Comparison of ENCODE assay signal across 8 cellular contexts in the genomic region with DNA sequence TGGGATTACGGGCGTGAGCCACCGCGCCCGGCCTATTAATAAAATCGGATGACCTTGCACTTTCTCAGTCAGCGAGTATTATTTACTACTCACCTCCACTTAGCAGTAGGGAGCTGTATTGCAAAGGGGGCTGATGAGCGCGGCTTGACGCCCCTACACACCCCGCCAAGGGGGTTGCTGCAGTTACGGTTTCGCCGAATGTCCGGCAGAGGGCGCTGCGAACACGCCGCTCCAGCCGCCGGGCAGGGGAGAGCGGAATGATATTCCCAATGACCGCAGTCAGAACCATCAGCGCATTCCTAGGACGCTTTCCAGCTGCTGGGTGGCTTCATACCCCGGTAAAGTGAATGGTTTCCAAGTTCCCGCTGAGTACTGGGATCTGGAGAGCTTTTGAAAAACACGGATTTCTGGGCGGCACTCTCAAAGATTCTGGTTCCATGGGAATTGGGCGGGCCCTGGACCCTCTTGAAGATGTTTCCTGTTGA. TPM values are rescaled to one million over a fixed set of nuclear protein-coding genes. Genes with fewer than 3 reads are reported as not detected.
DNase-seq lines count a peak whose midpoint lies in the region; ATAC-seq and TF ChIP-seq lines count a peak whose summit lies in the region.

No MANE protein-coding gene starts in this region.

- H3K27me3 Mint-ChIP-seq in CD14-positive monocyte (ENCODE audit: low read depth in 3 of 3), result peaks cover 2 to 9% (median 7%) of the 10 kb centered on the region in 3 donors

- peak overlapping the region; percentile 4 to 47 for H3K4me3 ChIP-seq in muscle layer of colon (ENCODE audit: low read depth in 1 of 2, low read length in 2 of 2)

- H3K4me1 ChIP-seq in muscle layer of colon (ENCODE audit: insufficient read depth, low read length), result peaks cover 9% of the 10 kb centered on the region

- H3K9me3 Mint-ChIP-seq in CD14-positive monocyte, result peaks cover 0 to 2% (median 0%) of the 10 kb centered on the region in 7 donors

- no peaks in the 10 kb centered on the region for H3K36me3 ChIP-seq in muscle layer of colon (ENCODE audit: insufficient read depth, low read length)

- H3K36me3 Mint-ChIP-seq in CD14-positive monocyte, result peaks cover 0 to 7% of the 10 kb centered on the region in 2 donors

- no peaks in the 10 kb centered on the region for H3K27me3 ChIP-seq in muscle layer of colon (ENCODE audit: control insufficient read depth in 1 of 2, insufficient read depth in 2 of 2, low read length in 2 of 2)

- ATAC-seq in GM18873 (IDR thresholded peaks at IDR 0.05; ENCODE audit: low FRiP score, unreplicated experiment), result no peak

- peaks cover 35% of the 10 kb centered on the region for H3K4me1 Mint-ChIP-seq in CD14-positive monocyte

- DNase-seq in CD14-positive monocyte (ENCODE audit: low spot score), result no peak
- peak; percentile 61 for DNase-seq in LoVo (ENCODE audit: low spot score)
- DNase-seq in activated T-cell treated with anti-CD3 and anti-CD28 coated beads for 4 hours, result peak; percentile 28
- DNase-seq in erythroblast (lab: John Stamatoyannopoulos, UW), result peak; percentile 54 to 73
- DNase-seq in stimulated activated CD8-positive, alpha-beta memory T cell treated with anti-CD3 and anti-CD28 coated beads, Interleukin-7, amount 100 ng/mL, for 24 hours (ENCODE audit: low read depth), result peak; percentile 22
- DNase-seq in NCI-H1092 (lab: John Stamatoyannopoulos, UW), result no peak

- peak; percentile 99 for TF ChIP-seq CTCF in CD14-positive monocyte (IDR thresholded peaks at IDR 0.05)

- peak overlapping the region in 1 of 7 donors; percentile 33 for H3K27ac Mint-ChIP-seq in CD14-positive monocyte

- H3K4me3 Mint-ChIP-seq in CD14-positive monocyte, result no peak overlapping the region

- H3K9ac ChIP-seq in muscle layer of colon (ENCODE audit: low read length), result no peak overlapping the region

- intact Hi-C loops in CD14-positive monocyte (cut with micrococcal nuclease), result loop anchor here in 1 of 2 donors (5.0 to 10.0 kb wide), 2 partner anchors 34 to 326 kb away; no protein-coding TSS in a partner anchor

- H3K9me3 ChIP-seq in muscle layer of colon (ENCODE audit: low read length), result no peaks in the 10 kb centered on the region

- no peak overlapping the region for H3K27ac ChIP-seq in muscle layer of colon (ENCODE audit: low read depth, low read length)

- no peak for TF ChIP-seq POLR2A in erythroblast (IDR thresholded peaks at IDR 0.05; ENCODE audit: low read length)

RNA-seq across cellular contexts. Expression of gene TPT1, which starts 30.0 kb away (rescaled TPM):
- 1,000 to 10,000 TPM; 2,102 to 2,493 TPM for polyA plus RNA-seq in CD14-positive monocyte

RNA-seq across cellular contexts. Expression of gene SLC25A30, which starts 47.2 kb away (rescaled TPM):
- polyA plus RNA-seq in CD14-positive monocyte, result 1 to 10 TPM in 1 of 2 donors, under 1 TPM in 1; 0.92 to 2.3 TPM

Comparison
In these comparisons a context has a peak if more than half of its experiments do, and no peak if none do; other contexts are left out.
1. DNase-seq: peak in LoVo (single experiment), activated T-cell treated with anti-CD3 and anti-CD28 coated beads for 4 hours (single experiment), erythroblast (2 of 2) and stimulated activated CD8-positive, alpha-beta memory T cell treated with anti-CD3 and anti-CD28 coated beads, Interleukin-7, amount 100 ng/mL, for 24 hours (single experiment); none in CD14-positive monocyte (single experiment) and NCI-H1092 (single experiment).